ENCODE assay signal across 18 cellular contexts in the genomic region with DNA sequence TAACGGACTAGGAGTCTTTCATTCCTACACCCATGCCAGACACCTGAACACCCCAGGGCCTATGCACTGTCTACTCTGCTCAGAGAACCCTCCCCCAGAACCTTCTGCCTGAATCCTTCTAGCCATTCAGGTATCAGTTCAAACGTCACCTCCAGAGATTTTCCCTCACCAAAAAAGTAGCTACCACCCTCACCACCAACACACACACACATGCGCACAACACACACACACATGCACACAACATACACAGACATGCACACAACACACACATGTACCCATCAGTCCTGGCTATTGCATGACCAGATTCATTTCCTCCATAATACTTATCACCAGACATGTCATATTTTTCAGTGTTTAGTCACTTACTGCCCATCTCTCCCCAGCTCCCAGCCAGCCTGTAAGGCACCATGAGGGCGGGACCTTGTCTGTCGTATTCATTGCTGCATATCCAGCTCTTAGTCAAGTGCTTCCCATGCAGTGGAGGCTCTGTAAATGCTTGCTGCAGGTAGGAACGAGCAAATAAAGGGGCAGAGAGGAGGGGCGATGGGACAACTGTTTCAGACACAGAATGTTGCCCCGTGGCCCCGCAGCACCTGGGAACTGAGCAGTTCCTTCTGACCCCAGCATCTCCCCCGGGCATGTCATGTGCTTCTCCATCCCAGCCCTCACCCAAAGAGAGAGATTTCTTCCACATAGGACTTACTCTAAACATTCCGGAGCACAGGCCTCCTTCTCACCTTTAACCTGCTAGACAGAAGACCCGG. TPM values are rescaled to one million over a fixed set of nuclear protein-coding genes. Genes with fewer than 3 reads are reported as not detected.
DNase-seq lines count a peak whose midpoint lies in the region; FAIRE-seq and TF ChIP-seq lines count a peak whose summit lies in the region.
"Had no signal": no experiment of that assay in that cellular context is flagged by ENCODE, and none has a peak within 500 bp of the region (broad histone marks: within the 10 kb centered on the region; RNA-seq: fewer than 3 reads in every experiment).

No MANE protein-coding gene starts in this region.

- 90% methylated on average over 12 of the region's 12 CpGs for WGBS in esophagus muscularis mucosa

- H3K9me3 Mint-ChIP-seq in progenitor cell of endocrine pancreas (ENCODE audit: low read depth) (no peaks in the 10 kb centered on the region), CD14-positive monocyte (peaks cover 0 to 14% (median 12%) of the 10 kb centered on the region in 7 donors), endothelial cell (ENCODE audit: unreplicated experiment) (no peaks in the 10 kb centered on the region)

- no peak overlapping the region for H3K4me3 Mint-ChIP-seq in progenitor cell of endocrine pancreas (ENCODE audit: low read depth)
- H3K4me3 Mint-ChIP-seq in CD14-positive monocyte, result no peak overlapping the region
- H3K4me3 Mint-ChIP-seq in endothelial cell (ENCODE audit: unreplicated experiment), result no peak overlapping the region
- H3K4me3 Mint-ChIP-seq: CD8-positive, alpha-beta T cell; H9 had no signal

- no peak for TF ChIP-seq CTCF in esophagus muscularis mucosa (IDR thresholded peaks at IDR 0.05)
- TF ChIP-seq CTCF in progenitor cell of endocrine pancreas (IDR thresholded peaks at IDR 0.05; ENCODE audit: unreplicated experiment), result no peak
- TF ChIP-seq CTCF in CD14-positive monocyte (IDR thresholded peaks at IDR 0.05), result no peak
- TF ChIP-seq CTCF in endothelial cell (IDR thresholded peaks at IDR 0.05; ENCODE audit: unreplicated experiment), result no peak

- no peaks in the 10 kb centered on the region for H3K27me3 ChIP-seq in esophagus muscularis mucosa
- H3K27me3 ChIP-seq: esophagus squamous epithelium, gastrocnemius medialis, pancreas, sigmoid colon had no signal

- peaks cover 22% of the 10 kb centered on the region for H3K4me1 Mint-ChIP-seq in progenitor cell of endocrine pancreas (ENCODE audit: low read depth)
- no peaks in the 10 kb centered on the region for H3K4me1 Mint-ChIP-seq in CD14-positive monocyte
- H3K4me1 Mint-ChIP-seq in endothelial cell (ENCODE audit: unreplicated experiment), result peaks cover 30% of the 10 kb centered on the region

- FAIRE-seq in HTR-8/SVneo (lab: Jason Lieb, UNC), result peak; percentile 63
- FAIRE-seq: islet of Langerhans, pancreas had no signal

- intact Hi-C loops in esophagus muscularis mucosa (cut with DNase I), result no loop called here
- intact Hi-C loops in CD14-positive monocyte (cut with micrococcal nuclease), result no loop called here

- H3K27me3 Mint-ChIP-seq in progenitor cell of endocrine pancreas (no peaks in the 10 kb centered on the region), CD14-positive monocyte (ENCODE audit: low read depth in 3 of 3) (no peaks in the 10 kb centered on the region), endothelial cell (ENCODE audit: unreplicated experiment) (peaks cover 12% of the 10 kb centered on the region)

- no peak for TF ChIP-seq EP300 in esophagus muscularis mucosa (IDR thresholded peaks at IDR 0.05)

- H3K27ac ChIP-seq in esophagus muscularis mucosa (replicated peaks in 1 of 4), result no peak overlapping the region
- H3K27ac ChIP-seq: HL-60, pancreas had no signal

- H3K27ac Mint-ChIP-seq in progenitor cell of endocrine pancreas (peak overlapping the region; percentile 37), CD14-positive monocyte (peak overlapping the region in 1 of 7 donors; percentile 37), endothelial cell (ENCODE audit: unreplicated experiment) (no peak overlapping the region)
- H3K27ac Mint-ChIP-seq: CD8-positive, alpha-beta T cell had no signal

- no peak for TF ChIP-seq POLR2A in esophagus muscularis mucosa (IDR thresholded peaks at IDR 0.05; ENCODE audit: low read depth)

- H3K4me3 ChIP-seq in esophagus muscularis mucosa, result no peak overlapping the region
- H3K4me3 ChIP-seq: esophagus squamous epithelium, gastrocnemius medialis, pancreas, sigmoid colon had no signal

- H3K36me3 ChIP-seq in esophagus muscularis mucosa, result peaks cover 0 to 13% (median 0%) of the 10 kb centered on the region in 4 donors
- H3K36me3 ChIP-seq: gastrocnemius medialis, pancreas, sigmoid colon had no signal

- DNase-seq in ELR (ENCODE audit: low read depth) (peak; percentile 17), HTR-8/SVneo (ENCODE audit: insufficient read length, low spot score) (no peak), esophagus muscularis mucosa (ENCODE audit: extremely low spot score) (peak; percentile 79), progenitor cell of endocrine pancreas (ENCODE audit: low spot score, unreplicated experiment) (no peak), activated gamma-delta T cell treated with Interleukin-2 at 50 U/mL for 16 hours (no peak), CD14-positive monocyte (ENCODE audit: low spot score) (no peak), endothelial cell (ENCODE audit: low spot score) (no peak)
- DNase-seq: activated CD4-positive, CD25-positive, alpha-beta regulatory T cell; DMS53; effector CD8-positive, alpha-beta T cell; esophagus squamous epithelium; gastrocnemius medialis; H9 had no signal

- H3K9me3 ChIP-seq in esophagus muscularis mucosa, result peaks cover 0 to 2% (median 0%) of the 10 kb centered on the region in 4 donors
- H3K9me3 ChIP-seq: gastrocnemius medialis, pancreas, sigmoid colon had no signal

- H3K36me3 Mint-ChIP-seq in progenitor cell of endocrine pancreas (ENCODE audit: insufficient read depth), result peaks cover 4% of the 10 kb centered on the region
- peaks cover 27 to 38% of the 10 kb centered on the region in 2 donors for H3K36me3 Mint-ChIP-seq in CD14-positive monocyte
- H3K36me3 Mint-ChIP-seq in endothelial cell (ENCODE audit: low read depth, unreplicated experiment), result peaks cover 17% of the 10 kb centered on the region

- H3K4me1 ChIP-seq in esophagus muscularis mucosa, result peaks cover 20 to 40% (median 31%) of the 10 kb centered on the region in 4 donors
- H3K4me1 ChIP-seq: pancreas had no signal

RNA-seq across cellular contexts. Expression of a gene that starts 29.2 kb away (rescaled TPM):
- total RNA-seq in esophagus muscularis mucosa, result 10 to 100 TPM in 3 of 4 donors, 1 to 10 TPM in 1; 8.8 to 18.5 (median 13.9) TPM
- 23.7 and 25.4 TPM in 2 replicates for total RNA-seq in progenitor cell of endocrine pancreas
- 10 to 100 TPM; 11.8 to 13.5 TPM for polyA plus RNA-seq in CD14-positive monocyte
- total RNA-seq in endothelial cell (ENCODE audit: unreplicated experiment), result 25.0 TPM

Comparison
In these comparisons a context has a peak if more than half of its experiments do, and no peak if none do; other contexts are left out.
1. DNase-seq: peak in ELR (single experiment) and esophagus muscularis mucosa (single experiment); none in HTR-8/SVneo (single experiment), progenitor cell of endocrine pancreas (single experiment), activated gamma-delta T cell treated with Interleukin-2 at 50 U/mL for 16 hours (single experiment), CD14-positive monocyte (single experiment) and endothelial cell (single experiment).